8 cellular contexts compared by ENCODE assay signal in the genomic region with DNA sequence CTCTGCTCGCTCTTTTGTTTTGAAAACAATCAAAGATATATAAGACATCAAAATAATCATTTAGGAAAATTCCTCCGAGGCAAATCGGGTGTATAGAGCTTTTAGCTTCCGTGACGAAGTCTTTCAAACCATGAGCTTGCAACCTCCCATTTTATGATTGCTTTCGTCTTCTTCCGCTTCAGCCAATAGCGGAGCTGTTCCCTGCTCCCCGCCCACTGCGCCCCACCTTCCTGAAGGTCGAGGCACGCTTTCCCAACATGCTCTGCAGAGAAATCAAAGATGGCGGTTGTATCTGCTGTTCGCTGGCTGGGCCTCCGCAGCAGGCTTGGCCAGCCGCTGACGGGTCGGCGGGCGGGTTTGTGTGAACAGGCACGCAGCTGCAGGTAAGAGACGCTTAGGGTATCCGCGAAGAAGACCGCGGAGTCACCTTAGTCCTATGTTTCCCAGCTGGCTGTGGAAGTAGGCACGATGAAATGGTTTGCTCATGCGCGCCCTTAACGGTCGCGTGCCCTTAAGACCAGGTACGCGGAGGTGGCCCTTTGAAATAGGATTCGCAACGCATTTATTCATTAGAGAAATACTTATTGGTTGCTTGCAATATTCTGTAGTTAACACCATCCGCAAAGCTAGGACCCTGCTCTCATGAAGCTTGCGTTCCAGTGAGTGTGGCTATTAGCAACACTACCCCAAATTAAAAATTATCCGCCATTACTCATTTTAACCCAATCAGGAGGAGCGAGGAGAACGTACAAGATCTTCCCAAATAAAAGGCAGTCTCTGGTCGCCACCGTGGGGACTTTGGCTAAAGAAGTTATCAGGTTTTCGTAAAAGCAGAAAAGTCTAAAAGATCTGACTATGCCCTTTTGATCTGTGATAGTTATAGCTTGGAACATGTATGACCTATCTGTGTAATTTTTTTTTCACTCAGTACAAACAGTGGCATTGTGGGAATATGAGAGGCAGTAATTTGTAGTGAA. TPM values are rescaled to one million over a fixed set of nuclear protein-coding genes. Genes with fewer than 3 reads are reported as not detected.
DNase-seq lines count a peak whose midpoint lies in the region; ATAC-seq and TF ChIP-seq lines count a peak whose summit lies in the region.

A gene (plus strand): TSS at position 267 of the 977 bp plus-strand sequence. CDS start 13 bp downstream, at position 280.

- H3K36me3 ChIP-seq in Karpas-422 (ENCODE audit: insufficient read depth, low read length) (peaks cover 58% of the 10 kb centered on the region), esophagus squamous epithelium (peaks cover 7 to 50% (median 8%) of the 10 kb centered on the region in 3 donors)

- H3K27ac ChIP-seq in Karpas-422 (ENCODE audit: low read length), result peak within 1 kb of the TSS; percentile 61
- peak within 1 kb of the TSS; percentile 67 to 91 (median 89) for H3K27ac ChIP-seq in esophagus squamous epithelium

- no peaks in the 10 kb centered on the region for H3K9me3 Mint-ChIP-seq in stimulated activated effector memory CD8-positive, alpha-beta T cell treated with anti-CD3 and anti-CD28 coated beads, Interleukin-12 subunit alpha, Interleukin-12 subunit beta, amount 100 ng/mL, for 72 hours

- TF ChIP-seq POLR2A in esophagus squamous epithelium (IDR thresholded peaks at IDR 0.05), result peak in 2 of 4 donors; percentile 38 to 64

- peak within 1 kb of the TSS; percentile 84 for H3K9ac ChIP-seq in Karpas-422 (ENCODE audit: low read length)

- H3K4me3 ChIP-seq in Karpas-422 (ENCODE audit: low read length) (peak within 1 kb of the TSS; percentile 73), esophagus squamous epithelium (peak within 1 kb of the TSS; percentile 69 to 96 (median 85))

- peak; percentile 83 for ATAC-seq in GM21786 (IDR thresholded peaks at IDR 0.05; ENCODE audit: unreplicated experiment)
- ATAC-seq in stimulated activated effector memory CD8-positive, alpha-beta T cell treated with anti-CD3 and anti-CD28 coated beads, Interleukin-12 subunit alpha, Interleukin-12 subunit beta, amount 100 ng/mL, for 72 hours, result peak; percentile 95

- no peak for TF ChIP-seq CTCF in esophagus squamous epithelium (IDR thresholded peaks at IDR 0.05)

- peaks cover 71% of the 10 kb centered on the region for H3K36me3 Mint-ChIP-seq in stimulated activated effector memory CD8-positive, alpha-beta T cell treated with anti-CD3 and anti-CD28 coated beads, Interleukin-12 subunit alpha, Interleukin-12 subunit beta, amount 100 ng/mL, for 72 hours

- peak within 1 kb of the TSS; percentile 98 for H3K4me2 ChIP-seq in Karpas-422 (ENCODE audit: low read depth, low read length, poor library complexity, severe bottlenecking)

- WGBS in esophagus squamous epithelium, 2 donors, result 0% methylated on average over 19 to 25 of the region's 44 CpGs

- intact Hi-C loops in esophagus squamous epithelium (cut with DNase I), result no loop called here

- H3K9me2 ChIP-seq in Karpas-422 (replicated peaks; ENCODE audit: insufficient read depth, low read length), result no peaks in the 10 kb centered on the region

- H3K4me3 Mint-ChIP-seq in stimulated activated effector memory CD8-positive, alpha-beta T cell treated with anti-CD3 and anti-CD28 coated beads, Interleukin-12 subunit alpha, Interleukin-12 subunit beta, amount 100 ng/mL, for 72 hours, result peak within 1 kb of the TSS; percentile 85

- peak within 1 kb of the TSS; percentile 99 for H3K27ac Mint-ChIP-seq in stimulated activated effector memory CD8-positive, alpha-beta T cell treated with anti-CD3 and anti-CD28 coated beads, Interleukin-12 subunit alpha, Interleukin-12 subunit beta, amount 100 ng/mL, for 72 hours

- H3K27me3 ChIP-seq in Karpas-422 (ENCODE audit: low read length) (no peaks in the 10 kb centered on the region), esophagus squamous epithelium (no peaks in the 10 kb centered on the region)

- H3K9me3 ChIP-seq in Karpas-422 (ENCODE audit: low read length), result no peaks in the 10 kb centered on the region
- H3K9me3 ChIP-seq in esophagus squamous epithelium, result no peaks in the 10 kb centered on the region

- peaks cover 76% of the 10 kb centered on the region for H3K4me1 Mint-ChIP-seq in stimulated activated effector memory CD8-positive, alpha-beta T cell treated with anti-CD3 and anti-CD28 coated beads, Interleukin-12 subunit alpha, Interleukin-12 subunit beta, amount 100 ng/mL, for 72 hours

- peak within 1 kb of the TSS; percentile 62 for H2AFZ ChIP-seq in Karpas-422 (ENCODE audit: low read length)

- H3K79me2 ChIP-seq in Karpas-422 (ENCODE audit: low read length), result peaks cover 98% of the 10 kb centered on the region

- H3K4me1 ChIP-seq in Karpas-422 (ENCODE audit: low read length) (peaks cover 31% of the 10 kb centered on the region), esophagus squamous epithelium (peaks cover 11 to 41% (median 15%) of the 10 kb centered on the region in 3 donors)

- DNase-seq in DMS79 treated with DMSO at 0.1 percent for 48 hours (lab: John Stamatoyannopoulos, UW) (peak; percentile 98), Karpas-422 (peak; percentile 99), RKO (ENCODE audit: low spot score) (peak; percentile 96), activated T-helper 1 cell treated with Interleukin-2 at 50 U/mL for 16 hours (ENCODE audit: low read depth) (peak; percentile 84), esophagus squamous epithelium (lab: John Stamatoyannopoulos, UW) (peak; percentile 72), myocyte (ENCODE audit: low read depth) (peak; percentile 97)
- peak; percentile 72 to 94 for DNase-seq in stimulated activated effector memory CD8-positive, alpha-beta T cell treated with anti-CD3 and anti-CD28 coated beads, Interleukin-12 subunit alpha, Interleukin-12 subunit beta, amount 100 ng/mL, for 72 hours (ENCODE audit: low spot score in 2 of 2)

- peaks cover 25% of the 10 kb centered on the region for H4K20me1 ChIP-seq in Karpas-422 (ENCODE audit: insufficient read depth, low read depth, low read length)

RNA-seq across cellular contexts. Expression of the gene that starts here (rescaled TPM):
- 248 and 523 TPM in 2 replicates for total RNA-seq in Karpas-422 (2014; rRNA removed; shearing (Covaris generic); ENCODE audit: low replicate concordance)
- total RNA-seq in esophagus squamous epithelium, result 10 to 100 TPM; 16.7 to 63.9 (median 53.1) TPM
- total RNA-seq in myocyte, result 113 and 147 TPM in 2 replicates
- 31.3 TPM for polyA plus RNA-seq in myocyte (2012)

Comparison
In these comparisons a context has a peak if more than half of its experiments do, and no peak if none do; other contexts are left out.
1. Peak in every context shown above with its lines: DNase-seq, ATAC-seq, H3K4me3 ChIP-seq and H3K27ac ChIP-seq.